ENCODE assay signal across 8 cellular contexts in genomic region chr14:24115451-24116110, GRCh38. TPM values are rescaled to one million over a fixed set of nuclear protein-coding genes. Genes with fewer than 3 reads are reported as not detected.
DNase-seq lines count a peak whose midpoint lies in the region; ATAC-seq, FAIRE-seq and TF ChIP-seq lines count a peak whose summit lies in the region.

No MANE protein-coding gene starts in this region.

- H3K27ac Mint-ChIP-seq in glutamatergic neuron (ENCODE audit: unreplicated experiment), result peak overlapping the region; percentile 98

- H3K9me3 ChIP-seq in skeletal muscle satellite cell (replicated peaks; ENCODE audit: low read length), result no peaks in the 10 kb centered on the region

- peaks cover 11% of the 10 kb centered on the region for H3K4me1 ChIP-seq in skeletal muscle satellite cell (ENCODE audit: control insufficient read depth, insufficient read depth, low read length)

- peaks cover 11% of the 10 kb centered on the region for H3K9me3 Mint-ChIP-seq in glutamatergic neuron (ENCODE audit: unreplicated experiment)

- H3K36me3 Mint-ChIP-seq in glutamatergic neuron (ENCODE audit: unreplicated experiment), result peaks cover 5% of the 10 kb centered on the region

- no peak for ATAC-seq in esophagus mucosa

- H3K27me3 ChIP-seq in H7 (ENCODE audit: control insufficient read depth, insufficient read depth, low read length) (no peaks in the 10 kb centered on the region), skeletal muscle satellite cell (ENCODE audit: control insufficient read depth, insufficient read depth, low read length) (no peaks in the 10 kb centered on the region)

- peaks cover 6% of the 10 kb centered on the region for H3K27me3 Mint-ChIP-seq in glutamatergic neuron (ENCODE audit: unreplicated experiment)

- no peak for FAIRE-seq in GM12892 (lab: Jason Lieb, UNC)

- H3K4me3 ChIP-seq in H7 (ENCODE audit: insufficient read depth, low read depth, low read length) (peak overlapping the region; percentile 60), WI38 (ENCODE audit: low read depth, low read length) (peak overlapping the region; percentile 72), skeletal muscle satellite cell (ENCODE audit: low read length) (peak overlapping the region; percentile 76)

- peak overlapping the region; percentile 97 for H3K4me3 Mint-ChIP-seq in glutamatergic neuron (ENCODE audit: unreplicated experiment)

- H3K36me3 ChIP-seq in H7 (replicated peaks; ENCODE audit: control insufficient read depth, insufficient read depth, low read length), result peaks cover 20% of the 10 kb centered on the region
- peaks cover 17% of the 10 kb centered on the region for H3K36me3 ChIP-seq in skeletal muscle satellite cell (ENCODE audit: insufficient read depth, low read length)

- TF ChIP-seq POLR2A in GM12892 (IDR thresholded peaks at IDR 0.05; ENCODE audit: low read depth, low read length), result no peak

- TF ChIP-seq CTCF in WI38 (IDR thresholded peaks at IDR 0.05; ENCODE audit: low read depth, low read length), result no peak
- TF ChIP-seq CTCF in glutamatergic neuron (IDR thresholded peaks at IDR 0.05; ENCODE audit: partially characterized antibody, unreplicated experiment), result no peak

- peak overlapping the region; percentile 91 for H3K9ac ChIP-seq in skeletal muscle satellite cell (ENCODE audit: low read depth, low read length)

- peaks cover 10% of the 10 kb centered on the region for H3K4me1 Mint-ChIP-seq in glutamatergic neuron (ENCODE audit: low read depth, unreplicated experiment)

- DNase-seq in H7 (no peak), glutamatergic neuron (no peak), SW480 (ENCODE audit: low spot score) (no peak), GM12892 (ENCODE audit: insufficient read length) (no peak)
- no peak for DNase-seq in stimulated activated CD4-positive, alpha-beta T cell treated with anti-CD3 and anti-CD28 coated beads, Interleukin-2, amount 100 ng/mL, for 48 hours

- peak overlapping the region; percentile 90 for H3K4me2 ChIP-seq in skeletal muscle satellite cell (ENCODE audit: low read length)

RNA-seq across cellular contexts. Expression of gene NRL, which starts 0.8 kb away (rescaled TPM):
- 0.87 and 2.1 TPM in 2 replicates for total RNA-seq in H7 (2014; rRNA removed; shearing (Covaris generic))
- total RNA-seq in glutamatergic neuron (ENCODE audit: unreplicated experiment) (3.7 TPM), esophagus mucosa (1.1 TPM)
- 0.44 and 0.51 TPM in 2 replicates for total RNA-seq in skeletal muscle satellite cell (2012; rRNA removed)
- polyA plus RNA-seq in GM12892 (2012; ENCODE audit: missing spikeins), result 0.45 TPM

RNA-seq across cellular contexts. Expression of gene DCAF11, which starts 1.0 kb away (rescaled TPM):
- 70.4 and 90.1 TPM in 2 replicates for total RNA-seq in H7 (2014; rRNA removed; shearing (Covaris generic))
- total RNA-seq in glutamatergic neuron (ENCODE audit: unreplicated experiment) (54.1 TPM), esophagus mucosa (48.2 TPM)
- total RNA-seq in skeletal muscle satellite cell (2012; rRNA removed), result 31.7 and 37.3 TPM in 2 replicates
- 41.5 TPM for polyA plus RNA-seq in GM12892 (2012; ENCODE audit: missing spikeins)

RNA-seq across cellular contexts. Expression of gene FITM1, which starts 14.9 kb away (rescaled TPM):
- not detected in 2 replicates for total RNA-seq in H7 (2014; rRNA removed; shearing (Covaris generic))
- total RNA-seq in glutamatergic neuron (ENCODE audit: unreplicated experiment) (0.66 TPM), esophagus mucosa (0.60 TPM)
- total RNA-seq in skeletal muscle satellite cell (2012; rRNA removed), result 0.44 and 0.51 TPM in 2 replicates
- not detected for polyA plus RNA-seq in GM12892 (2012; ENCODE audit: missing spikeins)

RNA-seq across cellular contexts. Expression of gene PSME1, which starts 20.4 kb away (rescaled TPM):
- total RNA-seq in H7 (2014; rRNA removed; shearing (Covaris generic)), result 46.9 and 49.3 TPM in 2 replicates
- total RNA-seq in glutamatergic neuron (ENCODE audit: unreplicated experiment) (35.7 TPM), esophagus mucosa (123 TPM)
- total RNA-seq in skeletal muscle satellite cell (2012; rRNA removed), result 59.1 and 71.9 TPM in 2 replicates
- polyA plus RNA-seq in GM12892 (2012; ENCODE audit: missing spikeins), result 467 TPM

RNA-seq across cellular contexts. Expression of gene PCK2, which starts 21.5 kb away (rescaled TPM):
- 73.7 and 80.1 TPM in 2 replicates for total RNA-seq in H7 (2014; rRNA removed; shearing (Covaris generic))
- total RNA-seq in glutamatergic neuron (ENCODE audit: unreplicated experiment) (99.9 TPM), esophagus mucosa (44.4 TPM)
- total RNA-seq in skeletal muscle satellite cell (2012; rRNA removed), result 11.6 and 18.8 TPM in 2 replicates
- polyA plus RNA-seq in GM12892 (2012; ENCODE audit: missing spikeins), result 33.9 TPM
